In the genomic region with DNA sequence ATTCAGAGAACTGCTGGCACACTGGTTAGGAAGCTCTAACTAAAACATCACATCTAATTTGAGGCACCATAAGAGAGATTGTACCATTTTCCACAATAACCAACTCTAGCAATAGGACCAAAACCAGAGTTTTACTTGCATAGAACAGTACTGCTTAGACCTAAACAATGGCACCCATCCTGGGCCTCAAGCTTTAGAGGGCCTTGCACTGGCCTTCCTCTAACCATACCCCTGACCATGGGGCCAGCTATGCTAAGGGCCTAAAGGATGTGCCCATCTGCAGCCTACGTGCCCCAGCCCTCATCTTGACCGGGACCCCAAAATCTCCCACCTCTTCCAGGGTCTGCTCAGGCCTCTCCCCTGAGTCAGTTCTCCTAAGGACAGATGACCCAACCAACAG, we compare ENCODE assay signal across 37 cellular contexts.
"Had no signal": no experiment of that assay in that cellular context is flagged by ENCODE, and none has a peak within 500 bp of the region (broad histone marks: within the 10 kb centered on the region; RNA-seq: fewer than 3 reads in every experiment).

No MANE protein-coding gene starts in this region.

- H3K36me3 Mint-ChIP-seq: activated CD8-positive, alpha-beta memory T cell treated with anti-CD3 and anti-CD28 coated beads, Interleukin-2, amount 10 ng/mL, durations not matched to agents 7 days and 5 days; activated naive CD4-positive, alpha-beta T cell treated with anti-CD3 and anti-CD28 coated beads, Interleukin-2, amount 10 ng/mL, durations not matched to agents 7 days and 5 days; activated naive CD8-positive, alpha-beta T cell treated with anti-CD3 and anti-CD28 coated beads, Interleukin-2, amount 10 ng/mL, durations not matched to agents 7 days and 5 days had no signal

- H3K27ac ChIP-seq: body of pancreas, brain microvascular endothelial cell, breast epithelium, WERI-Rb-1 had no signal

- H3K4me1 ChIP-seq: breast epithelium had no signal

- H3K9me3 Mint-ChIP-seq: activated CD4-positive, alpha-beta memory T cell treated with anti-CD3 and anti-CD28 coated beads, Interleukin-2, amount 10 ng/mL, durations not matched to agents 7 days and 5 days; activated CD4-positive, alpha-beta T cell treated with anti-CD3 and anti-CD28 coated beads, Interleukin-2, amount 10 ng/mL, durations not matched to agents 7 days and 5 days; activated naive CD4-positive, alpha-beta T cell treated with anti-CD3 and anti-CD28 coated beads, Interleukin-2, amount 10 ng/mL, durations not matched to agents 7 days and 5 days; activated naive CD4-positive, alpha-beta T cell treated with anti-CD3 and anti-CD28 coated beads, Interleukin-2, amount 50 U/mL, for 24 hours; activated naive CD8-positive, alpha-beta T cell treated with anti-CD3 and anti-CD28 coated beads, Interleukin-2, amount 10 ng/mL, durations not matched to agents 7 days and 5 days; activated naive CD8-positive, alpha-beta T cell treated with anti-CD3 and anti-CD28 coated beads, Interleukin-2, amount 50 U/mL, for 24 hours; activated T-cell treated with anti-CD3 and anti-CD28 coated beads, Interleukin-2, amount 50 U/mL, for 24 hours; activated T-helper 2 cell treated with anti-CD3 and anti-CD28 coated beads, Interferon-gamma antibody, Interleukin-2, Interleukin-4, amounts not matched to agents 10 μg/mL and 5 μg/mL and 100 μg/mL, durations not matched to agents 14 hours and 24 hours and 36 hours; T-helper 1 cell treated with Interleukin-12 subunit alpha and Interleukin-12 subunit beta and Interleukin-4 antibody, amounts not matched to agents 30 μg/mL and 1 μg/mL, for 36 hours; T-helper 2 cell treated with Interferon-gamma antibody and Interleukin-4, amounts not matched to agents 5 μg/mL and 100 μg/mL, for 36 hours; WTC11 had no signal

- H3K36me3 ChIP-seq: brain microvascular endothelial cell, breast epithelium had no signal

- H3K9me3 ChIP-seq: body of pancreas, breast epithelium had no signal

- H3K27me3 ChIP-seq: body of pancreas, brain microvascular endothelial cell, breast epithelium had no signal

- H3K4me3 ChIP-seq: body of pancreas, breast epithelium had no signal

- H3K4me3 Mint-ChIP-seq: activated CD4-positive, alpha-beta memory T cell treated with anti-CD3 and anti-CD28 coated beads, Interleukin-2, amount 10 ng/mL, durations not matched to agents 7 days and 5 days; activated CD4-positive, alpha-beta T cell treated with anti-CD3 and anti-CD28 coated beads for 36 hours; activated CD4-positive, alpha-beta T cell treated with anti-CD3 and anti-CD28 coated beads, Interleukin-2, amount 10 ng/mL, durations not matched to agents 7 days and 5 days; activated CD8-positive, alpha-beta memory T cell treated with anti-CD3 and anti-CD28 coated beads, Interleukin-2, amount 10 ng/mL, durations not matched to agents 7 days and 5 days; activated CD8-positive, alpha-beta T cell treated with anti-CD3 and anti-CD28 coated beads, Interleukin-2, amount 10 ng/mL, durations not matched to agents 7 days and 5 days; activated naive CD4-positive, alpha-beta T cell treated with anti-CD3 and anti-CD28 coated beads, Interleukin-2, amount 10 ng/mL, durations not matched to agents 7 days and 5 days; activated naive CD4-positive, alpha-beta T cell treated with anti-CD3 and anti-CD28 coated beads, Interleukin-2, amount 50 U/mL, for 24 hours; activated naive CD8-positive, alpha-beta T cell; activated naive CD8-positive, alpha-beta T cell treated with anti-CD3 and anti-CD28 coated beads, Interleukin-2, amount 10 ng/mL, durations not matched to agents 7 days and 5 days; activated naive CD8-positive, alpha-beta T cell treated with anti-CD3 and anti-CD28 coated beads, Interleukin-2, amount 50 U/mL, for 24 hours; activated T-cell treated with anti-CD3 and anti-CD28 coated beads, Interleukin-2, amount 50 U/mL, for 24 hours; T-helper 1 cell treated with Interleukin-12 subunit alpha and Interleukin-12 subunit beta and Interleukin-4 antibody, amounts not matched to agents 30 μg/mL and 1 μg/mL, for 36 hours; T-helper 2 cell treated with Interferon-gamma antibody and Interleukin-4, amounts not matched to agents 5 μg/mL and 100 μg/mL, for 36 hours; WTC11 had no signal

- H3K27me3 Mint-ChIP-seq: activated CD4-positive, alpha-beta T cell treated with anti-CD3 and anti-CD28 coated beads, Interleukin-2, amount 10 ng/mL, durations not matched to agents 7 days and 5 days; activated naive CD4-positive, alpha-beta T cell treated with anti-CD3 and anti-CD28 coated beads, Interleukin-2, amount 10 ng/mL, durations not matched to agents 7 days and 5 days; activated naive CD8-positive, alpha-beta T cell; activated naive CD8-positive, alpha-beta T cell treated with anti-CD3 and anti-CD28 coated beads, Interleukin-2, amount 10 ng/mL, durations not matched to agents 7 days and 5 days; activated naive CD8-positive, alpha-beta T cell treated with anti-CD3 and anti-CD28 coated beads, Interleukin-2, amount 50 U/mL, for 24 hours; activated T-cell treated with anti-CD3 and anti-CD28 coated beads, Interleukin-2, amount 50 U/mL, for 24 hours had no signal

- DNase-seq: activated CD4-positive, alpha-beta memory T cell treated with anti-CD3 and anti-CD28 coated beads, Interleukin-2, amount 10 ng/mL, durations not matched to agents 7 days and 5 days; activated CD4-positive, alpha-beta T cell treated with anti-CD3 and anti-CD28 coated beads for 1 hour; activated CD4-positive, alpha-beta T cell treated with anti-CD3 and anti-CD28 coated beads for 36 hours; activated CD4-positive, alpha-beta T cell treated with anti-CD3 and anti-CD28 coated beads for 48 hours; activated CD4-positive, alpha-beta T cell treated with anti-CD3 and anti-CD28 coated beads, Interleukin-2, amount 10 ng/mL, durations not matched to agents 7 days and 5 days; activated CD4-positive, alpha-beta T cell treated with anti-CD3 and anti-CD28 coated beads, Interleukin-2, amount 50 U/mL, for 48 hours; activated CD4-positive, CD25-positive, alpha-beta regulatory T cell; activated CD8-positive, alpha-beta memory T cell treated with anti-CD3 and anti-CD28 coated beads for 24 hours; activated CD8-positive, alpha-beta memory T cell treated with anti-CD3 and anti-CD28 coated beads, Interleukin-2, amount 10 ng/mL, durations not matched to agents 7 days and 5 days; activated CD8-positive, alpha-beta memory T cell treated with anti-CD3 and anti-CD28 coated beads, Interleukin-2, amount 50 U/mL, for 48 hours; activated CD8-positive, alpha-beta T cell treated with anti-CD3 and anti-CD28 coated beads, Interleukin-2, amount 10 ng/mL, durations not matched to agents 7 days and 5 days; activated effector memory CD4-positive, alpha-beta T cell treated with Interleukin-2 at 50 U/mL for 16 hours; activated gamma-delta T cell; activated naive CD4-positive, alpha-beta T cell treated with anti-CD3 and anti-CD28 coated beads, Interleukin-2, amount 10 ng/mL, durations not matched to agents 7 days and 5 days; activated naive CD4-positive, alpha-beta T cell treated with Interleukin-2 at 50 U/mL for 16 hours; activated naive CD8-positive, alpha-beta T cell treated with anti-CD3 and anti-CD28 coated beads, Interleukin-2, amount 10 ng/mL, durations not matched to agents 7 days and 5 days; activated naive CD8-positive, alpha-beta T cell treated with anti-CD3 and anti-CD28 coated beads, Interleukin-2, amount 50 U/mL, for 24 hours; activated T-cell treated with anti-CD3 and anti-CD28 coated beads, Interleukin-2, amount 50 U/mL, for 24 hours; activated T-cell treated with anti-CD3 and anti-CD28 coated beads, Interleukin-2, amount 50 U/mL, for 48 hours; amygdala; anterior cingulate cortex; body of pancreas; brain microvascular endothelial cell; central memory CD4-positive, alpha-beta T cell; SW 1271; T-helper 1 cell; T-helper 2 cell; T-helper 9 cell; WERI-Rb-1 had no signal

- H3K27ac Mint-ChIP-seq: activated CD4-positive, alpha-beta memory T cell treated with anti-CD3 and anti-CD28 coated beads, Interleukin-2, amount 10 ng/mL, durations not matched to agents 7 days and 5 days; activated CD4-positive, alpha-beta T cell treated with anti-CD3 and anti-CD28 coated beads for 36 hours; activated CD4-positive, alpha-beta T cell treated with anti-CD3 and anti-CD28 coated beads, Interleukin-2, amount 10 ng/mL, durations not matched to agents 7 days and 5 days; activated CD8-positive, alpha-beta memory T cell treated with anti-CD3 and anti-CD28 coated beads, Interleukin-2, amount 10 ng/mL, durations not matched to agents 7 days and 5 days; activated CD8-positive, alpha-beta T cell treated with anti-CD3 and anti-CD28 coated beads, Interleukin-2, amount 10 ng/mL, durations not matched to agents 7 days and 5 days; activated naive CD4-positive, alpha-beta T cell treated with anti-CD3 and anti-CD28 coated beads, Interleukin-2, amount 10 ng/mL, durations not matched to agents 7 days and 5 days; activated naive CD4-positive, alpha-beta T cell treated with anti-CD3 and anti-CD28 coated beads, Interleukin-2, amount 50 U/mL, for 24 hours; activated naive CD8-positive, alpha-beta T cell; activated naive CD8-positive, alpha-beta T cell treated with anti-CD3 and anti-CD28 coated beads, Interleukin-2, amount 10 ng/mL, durations not matched to agents 7 days and 5 days; activated naive CD8-positive, alpha-beta T cell treated with anti-CD3 and anti-CD28 coated beads, Interleukin-2, amount 50 U/mL, for 24 hours; activated T-cell treated with anti-CD3 and anti-CD28 coated beads, Interleukin-2, amount 50 U/mL, for 24 hours; activated T-helper 2 cell treated with anti-CD3 and anti-CD28 coated beads, Interferon-gamma antibody, Interleukin-2, Interleukin-4, amounts not matched to agents 10 μg/mL and 5 μg/mL and 100 μg/mL, durations not matched to agents 14 hours and 24 hours and 36 hours; T-helper 1 cell treated with Interleukin-12 subunit alpha and Interleukin-12 subunit beta and Interleukin-4 antibody, amounts not matched to agents 30 μg/mL and 1 μg/mL, for 36 hours; T-helper 2 cell treated with Interferon-gamma antibody and Interleukin-4, amounts not matched to agents 5 μg/mL and 100 μg/mL, for 36 hours; WTC11 had no signal

- H3K4me1 Mint-ChIP-seq: activated CD4-positive, alpha-beta memory T cell treated with anti-CD3 and anti-CD28 coated beads, Interleukin-2, amount 10 ng/mL, durations not matched to agents 7 days and 5 days; activated CD8-positive, alpha-beta memory T cell treated with anti-CD3 and anti-CD28 coated beads, Interleukin-2, amount 10 ng/mL, durations not matched to agents 7 days and 5 days; activated naive CD4-positive, alpha-beta T cell treated with anti-CD3 and anti-CD28 coated beads, Interleukin-2, amount 10 ng/mL, durations not matched to agents 7 days and 5 days; activated naive CD8-positive, alpha-beta T cell treated with anti-CD3 and anti-CD28 coated beads, Interleukin-2, amount 10 ng/mL, durations not matched to agents 7 days and 5 days had no signal

- ATAC-seq: activated CD4-positive, alpha-beta T cell treated with anti-CD3 and anti-CD28 coated beads for 36 hours; activated CD4-positive, CD25-positive, alpha-beta regulatory T cell treated with anti-CD3 and anti-CD28 coated beads, Interleukin-2, amount 50 U/mL, for 24 hours; activated CD8-positive, alpha-beta memory T cell treated with anti-CD3 and anti-CD28 coated beads, Interleukin-2, amount 10 ng/mL, durations not matched to agents 7 days and 5 days; activated CD8-positive, alpha-beta T cell treated with anti-CD3 and anti-CD28 coated beads, Interleukin-2, amount 10 ng/mL, durations not matched to agents 7 days and 5 days; activated naive CD8-positive, alpha-beta T cell treated with anti-CD3 and anti-CD28 coated beads, Interleukin-2, amount 50 U/mL, for 24 hours; body of pancreas; WTC11 had no signal
